15 cellular contexts compared by ENCODE assay signal in genomic region chr6:6972456-6972855, GRCh38.
DNase-seq lines count a peak whose midpoint lies in the region; TF ChIP-seq lines count a peak whose summit lies in the region.
"Had no signal": no experiment of that assay in that cellular context is flagged by ENCODE, and none has a peak within 500 bp of the region (broad histone marks: within the 10 kb centered on the region; RNA-seq: fewer than 3 reads in every experiment).

No MANE protein-coding gene starts in this region.

- H3K27me3 ChIP-seq in adrenal gland (no peaks in the 10 kb centered on the region), thyroid gland (no peaks in the 10 kb centered on the region)
- H3K27me3 ChIP-seq: cardiac muscle cell had no signal

- TF ChIP-seq CTCF in adrenal gland (IDR thresholded peaks at IDR 0.05) (no peak), thyroid gland (IDR thresholded peaks at IDR 0.05) (no peak), GM20000 (IDR thresholded peaks at IDR 0.05; ENCODE audit: extremely low read depth, missing control alignments) (no peak)

- intact Hi-C loops in adrenal gland (cut with DNase I): no loop called here
- intact Hi-C loops in thyroid gland (cut with DNase I): no loop called here

- peak; percentile 13 for DNase-seq in AG08395 (ENCODE audit: low spot score)
- peak; percentile 7 for DNase-seq in HK-2 (ENCODE audit: unreplicated experiment)
- DNase-seq in adrenal gland: peak in 5 of 7 donors; percentile 37 to 70 (median 54)
- peak; percentile 63 for DNase-seq in iris pigment epithelial cell (ENCODE audit: low read depth)
- DNase-seq in NCI-H1694 treated with DMSO at 0.1 percent for 48 hours (lab: John Stamatoyannopoulos, UW): no peak
- DNase-seq in thyroid gland: no peak
- DNase-seq in GM20000 (ENCODE audit: low spot score): no peak
- no peak for DNase-seq in NOMO-1 (lab: John Stamatoyannopoulos, UW; ENCODE audit: unreplicated experiment in 2 of 2)
- DNase-seq: activated CD4-positive, alpha-beta memory T cell treated with anti-CD3 and anti-CD28 coated beads for 36 hours; activated effector memory CD4-positive, alpha-beta T cell treated with Interleukin-2 at 50 U/mL for 16 hours; DND-41; stimulated activated CD4-positive, alpha-beta T cell treated with anti-CD3 and anti-CD28 coated beads, Interleukin-4, amount 100 ng/mL, for 1 hour; stimulated activated naive B cell treated with anti-CD40 and anti-IgM and Interleukin-4, amounts not matched to agents 10 μg/mL and 1 μg/mL and 100 μg/mL, for 72 hours had no signal

- no peak for TF ChIP-seq POLR2A in adrenal gland (IDR thresholded peaks at IDR 0.05)
- TF ChIP-seq POLR2A in thyroid gland (IDR thresholded peaks at IDR 0.05): no peak

- H3K27ac ChIP-seq in adrenal gland: peak overlapping the region in 3 of 5 donors; percentile 2 to 47 (median 20)
- no peak overlapping the region for H3K27ac ChIP-seq in thyroid gland
- H3K27ac ChIP-seq: cardiac muscle cell, prostate gland had no signal

- H3K4me3 ChIP-seq in adrenal gland: no peak overlapping the region
- no peak overlapping the region for H3K4me3 ChIP-seq in thyroid gland (replicated peaks in 1 of 3)
- H3K4me3 ChIP-seq: cardiac muscle cell, prostate gland had no signal

- H3K36me3 ChIP-seq in adrenal gland (replicated peaks in 1 of 2): no peaks in the 10 kb centered on the region
- no peaks in the 10 kb centered on the region for H3K36me3 ChIP-seq in thyroid gland
- H3K36me3 ChIP-seq: cardiac muscle cell, prostate gland had no signal

- peaks cover 17 to 33% of the 10 kb centered on the region in 2 donors for H3K4me1 ChIP-seq in adrenal gland (replicated peaks in 1 of 2)
- peaks cover 17% of the 10 kb centered on the region in 2 donors for H3K4me1 ChIP-seq in thyroid gland
- H3K4me1 ChIP-seq: prostate gland had no signal

- H3K9me3 ChIP-seq in adrenal gland (replicated peaks in 1 of 3) (no peaks in the 10 kb centered on the region), thyroid gland (no peaks in the 10 kb centered on the region)
- H3K9me3 ChIP-seq: prostate gland had no signal

- 25 to 49% (median 32%) methylated on average over 2 of the region's 2 CpGs for WGBS in adrenal gland, 4 donors
- WGBS in thyroid gland, 2 donors: 81 to 91% methylated on average over 2 of the region's 2 CpGs

Comparison
In these comparisons a context has a peak if more than half of its experiments do, and no peak if none do; other contexts are left out.
1. DNase-seq: peak in AG08395 (single experiment), HK-2 (single experiment), adrenal gland (5 of 7) and iris pigment epithelial cell (single experiment); none in NCI-H1694 treated with DMSO at 0.1 percent for 48 hours (single experiment), thyroid gland (0 of 2), GM20000 (single experiment) and NOMO-1 (0 of 2).
2. H3K27ac ChIP-seq: peak in adrenal gland (3 of 5); none in thyroid gland (0 of 3).